ENCODE assay signal across 8 cellular contexts in genomic region chr3:180679178-180680096, GRCh38. TPM values are rescaled to one million over a fixed set of nuclear protein-coding genes. Genes with fewer than 3 reads are reported as not detected.
DNase-seq lines count a peak whose midpoint lies in the region; ATAC-seq and TF ChIP-seq lines count a peak whose summit lies in the region.

CCDC39 (minus strand) TSS chr3:180679489; CDS start chr3:180679380, 109 bp downstream.

- no peaks in the 10 kb centered on the region for H3K9me3 ChIP-seq in mucosa of descending colon

- no peaks in the 10 kb centered on the region for H3K36me3 ChIP-seq in mucosa of descending colon (ENCODE audit: low read depth)

- no peak for TF ChIP-seq CTCF in AG09309 (IDR thresholded peaks at IDR 0.05; ENCODE audit: control insufficient read depth, insufficient read depth, low read depth, low read length, missing control alignments)
- TF ChIP-seq CTCF in mucosa of descending colon (IDR thresholded peaks at IDR 0.05), result no peak

- ATAC-seq in GM19023 (IDR thresholded peaks at IDR 0.05; ENCODE audit: unreplicated experiment) (peak; percentile 97), HG03196 (IDR thresholded peaks at IDR 0.05; ENCODE audit: unreplicated experiment) (peak; percentile 99), mucosa of descending colon (peak; percentile 96)

- H3K4me3 ChIP-seq in AG09309 (ENCODE audit: control insufficient read depth, low read depth, low read length), result peak within 1 kb of the TSS; percentile 72
- H3K4me3 ChIP-seq in mucosa of descending colon, result no peak within 1 kb of the TSS

- DNase-seq in AG09309 (ENCODE audit: low read depth) (no peak), NCI-H510A treated with DMSO at 0.1 percent for 48 hours (lab: John Stamatoyannopoulos, UW) (peak; percentile 87), epidermal melanocyte (ENCODE audit: insufficient read length, low spot score) (peak; percentile 23), mucosa of descending colon (peak; percentile 65 to 76 (median 71))
- DNase-seq in activated CD8-positive, alpha-beta memory T cell treated with anti-CD3 and anti-CD28 coated beads for 48 hours (ENCODE audit: low read depth in 2 of 3, low spot score in 2 of 3), result peak; percentile 24 to 54 (median 45)
- peak; percentile 19 to 34 for DNase-seq in stimulated activated CD8-positive, alpha-beta memory T cell treated with anti-CD3 and anti-CD28 coated beads, Interleukin-4, amount 100 ng/mL, for 1 hour (ENCODE audit: low read depth in 2 of 2, low spot score in 1 of 2)

- intact Hi-C loops in mucosa of descending colon (cut with DNase I, micrococcal nuclease), result no loop called here

- H3K4me1 ChIP-seq in mucosa of descending colon (ENCODE audit: low read depth), result peaks cover 14% of the 10 kb centered on the region

RNA-seq across cellular contexts. Expression of gene CCDC39, which starts in this region (rescaled TPM):
- total RNA-seq in mucosa of descending colon, result under 1 TPM in 2 of 3 donors, not detected in 1; 0.09 to 0.10 TPM

Comparison
In these comparisons a context has a peak if more than half of its experiments do, and no peak if none do; other contexts are left out.
1. Peak in DNase-seq and ATAC-seq in mucosa of descending colon; RNA of the gene not detected or under 1 TPM.